Comparison of ENCODE assay signal across 38 cellular contexts in genomic region chr2:223069465-223069864, GRCh38. TPM values are rescaled to one million over a fixed set of nuclear protein-coding genes. Genes with fewer than 3 reads are reported as not detected.
"Had no signal": no experiment of that assay in that cellular context is flagged by ENCODE, and none has a peak within 500 bp of the region (broad histone marks: within the 10 kb centered on the region; RNA-seq: fewer than 3 reads in every experiment).

No MANE protein-coding gene starts in this region.

- H3K9me3 ChIP-seq: adrenal gland, ascending aorta, body of pancreas, breast epithelium had no signal

- DNase-seq: activated effector memory CD4-positive, alpha-beta T cell treated with anti-CD3 and anti-CD28 coated beads, Interleukin-2, amount 50 U/mL, for 16 hours; activated effector memory CD4-positive, alpha-beta T cell treated with Interleukin-2 at 50 U/mL for 16 hours; activated gamma-delta T cell; activated gamma-delta T cell treated with Interleukin-2 at 50 U/mL for 16 hours; activated naive CD4-positive, alpha-beta T cell; activated naive CD4-positive, alpha-beta T cell treated with anti-CD3 and anti-CD28 coated beads for 36 hours; activated naive CD4-positive, alpha-beta T cell treated with anti-CD3 and anti-CD28 coated beads, Interleukin-2, amount 10 ng/mL, durations not matched to agents 7 days and 5 days; activated naive CD4-positive, alpha-beta T cell treated with anti-CD3 and anti-CD28 coated beads, Interleukin-2, amount 50 U/mL, for 16 hours; activated naive CD4-positive, alpha-beta T cell treated with Interleukin-2 at 50 U/mL for 16 hours; activated naive CD8-positive, alpha-beta T cell treated with anti-CD3 and anti-CD28 coated beads for 36 hours; activated naive CD8-positive, alpha-beta T cell treated with anti-CD3 and anti-CD28 coated beads, Interleukin-2, amount 10 ng/mL, durations not matched to agents 7 days and 5 days; activated naive CD8-positive, alpha-beta T cell treated with anti-CD3 and anti-CD28 coated beads, Interleukin-2, amount 50 U/mL, for 24 hours; activated T-cell treated with anti-CD3 and anti-CD28 coated beads for 4 hours; activated T-cell treated with anti-CD3 and anti-CD28 coated beads, Interleukin-2, amount 50 U/mL, for 1 hour; activated T-cell treated with anti-CD3 and anti-CD28 coated beads, Interleukin-2, amount 50 U/mL, for 24 hours; activated T-cell treated with anti-CD3 and anti-CD28 coated beads, Interleukin-2, amount 50 U/mL, for 4 hours; activated T-cell treated with anti-CD3 and anti-CD28 coated beads, Interleukin-2, amount 50 U/mL, for 48 hours; activated T-cell treated with anti-CD3 and anti-CD28 coated beads, Interleukin-2, amount 50 U/mL, for 72 hours; adrenal gland; amniotic stem cell; amygdala; anterior cingulate cortex; body of pancreas; brain microvascular endothelial cell; caudate nucleus; central memory CD4-positive, alpha-beta T cell; cerebellar nuclear complex had no signal

- H3K9me3 Mint-ChIP-seq: activated naive CD4-positive, alpha-beta T cell treated with anti-CD3 and anti-CD28 coated beads for 36 hours; activated naive CD4-positive, alpha-beta T cell treated with anti-CD3 and anti-CD28 coated beads, Interleukin-2, amount 10 ng/mL, durations not matched to agents 7 days and 5 days; activated naive CD4-positive, alpha-beta T cell treated with anti-CD3 and anti-CD28 coated beads, Interleukin-2, amount 50 U/mL, for 24 hours; activated naive CD8-positive, alpha-beta T cell treated with anti-CD3 and anti-CD28 coated beads for 36 hours; activated naive CD8-positive, alpha-beta T cell treated with anti-CD3 and anti-CD28 coated beads, Interleukin-2, amount 10 ng/mL, durations not matched to agents 7 days and 5 days; activated naive CD8-positive, alpha-beta T cell treated with anti-CD3 and anti-CD28 coated beads, Interleukin-2, amount 50 U/mL, for 24 hours; activated T-cell treated with anti-CD3 and anti-CD28 coated beads, Interleukin-2, amount 50 U/mL, for 24 hours; activated T-cell treated with anti-CD3 and anti-CD28 coated beads, Interleukin-2, amount 50 U/mL, for 4 hours; activated T-helper 1 cell treated with anti-CD3 and anti-CD28 coated beads, Interleukin-12 subunit alpha, Interleukin-12 subunit beta, Interleukin-2, Interleukin-4 antibody, amounts not matched to agents 30 ng/mL and 10 ng/mL and 1 ng/mL, durations not matched to agents 14 hours and 24 hours and 36 hours; activated T-helper 17 cell treated with anti-CD3 and anti-CD28 coated beads, Interleukin-2, amount 50 U/mL, for 72 hours; activated T-helper 2 cell treated with anti-CD3 and anti-CD28 coated beads, Interferon-gamma antibody, Interleukin-2, Interleukin-4, amounts not matched to agents 10 μg/mL and 5 μg/mL and 100 μg/mL, durations not matched to agents 14 hours and 24 hours and 36 hours had no signal

- H3K27ac Mint-ChIP-seq: activated naive CD4-positive, alpha-beta T cell treated with anti-CD3 and anti-CD28 coated beads for 36 hours; activated naive CD4-positive, alpha-beta T cell treated with anti-CD3 and anti-CD28 coated beads, Interleukin-2, amount 10 ng/mL, durations not matched to agents 7 days and 5 days; activated naive CD4-positive, alpha-beta T cell treated with anti-CD3 and anti-CD28 coated beads, Interleukin-2, amount 50 U/mL, for 24 hours; activated naive CD8-positive, alpha-beta T cell; activated naive CD8-positive, alpha-beta T cell treated with anti-CD3 and anti-CD28 coated beads for 36 hours; activated naive CD8-positive, alpha-beta T cell treated with anti-CD3 and anti-CD28 coated beads, Interleukin-2, amount 10 ng/mL, durations not matched to agents 7 days and 5 days; activated naive CD8-positive, alpha-beta T cell treated with anti-CD3 and anti-CD28 coated beads, Interleukin-2, amount 50 U/mL, for 24 hours; activated T-cell treated with anti-CD3 and anti-CD28 coated beads, Interleukin-2, amount 50 U/mL, for 24 hours; activated T-cell treated with anti-CD3 and anti-CD28 coated beads, Interleukin-2, amount 50 U/mL, for 72 hours; activated T-helper 1 cell treated with anti-CD3 and anti-CD28 coated beads, Interleukin-12 subunit alpha, Interleukin-12 subunit beta, Interleukin-2, Interleukin-4 antibody, amounts not matched to agents 30 ng/mL and 10 ng/mL and 1 ng/mL, durations not matched to agents 14 hours and 24 hours and 36 hours; activated T-helper 17 cell treated with anti-CD3 and anti-CD28 coated beads, Interleukin-2, amount 50 U/mL, for 72 hours; activated T-helper 2 cell treated with anti-CD3 and anti-CD28 coated beads, Interferon-gamma antibody, Interleukin-2, Interleukin-4, amounts not matched to agents 10 μg/mL and 5 μg/mL and 100 μg/mL, durations not matched to agents 14 hours and 24 hours and 36 hours; brain had no signal

- H3K27ac ChIP-seq: adrenal gland, ascending aorta, body of pancreas, brain microvascular endothelial cell, breast epithelium, cardiac muscle cell had no signal

- FAIRE-seq: astrocyte, bronchial epithelial cell had no signal

- ATAC-seq: activated naive CD8-positive, alpha-beta T cell treated with anti-CD3 and anti-CD28 coated beads, Interleukin-2, amount 50 U/mL, for 24 hours; activated T-cell treated with anti-CD3 and anti-CD28 coated beads, Interleukin-2, amount 50 U/mL, for 4 hours; activated T-cell treated with anti-CD3 and anti-CD28 coated beads, Interleukin-2, amount 50 U/mL, for 72 hours; activated T-helper 17 cell treated with anti-CD3 and anti-CD28 coated beads, Interleukin-2, amount 50 U/mL, for 72 hours; body of pancreas had no signal

- H3K36me3 ChIP-seq: adrenal gland, ascending aorta, brain microvascular endothelial cell, breast epithelium, cardiac muscle cell had no signal

- H3K36me3 Mint-ChIP-seq: activated naive CD4-positive, alpha-beta T cell treated with anti-CD3 and anti-CD28 coated beads, Interleukin-2, amount 10 ng/mL, durations not matched to agents 7 days and 5 days; activated naive CD4-positive, alpha-beta T cell treated with anti-CD3 and anti-CD28 coated beads, Interleukin-2, amount 50 U/mL, for 24 hours; activated naive CD8-positive, alpha-beta T cell; activated naive CD8-positive, alpha-beta T cell treated with anti-CD3 and anti-CD28 coated beads for 36 hours; activated naive CD8-positive, alpha-beta T cell treated with anti-CD3 and anti-CD28 coated beads, Interleukin-2, amount 10 ng/mL, durations not matched to agents 7 days and 5 days; brain had no signal

- H3K4me3 ChIP-seq: adrenal gland, ascending aorta, body of pancreas, breast epithelium, cardiac muscle cell had no signal

- H3K4me1 ChIP-seq: adrenal gland, ascending aorta, body of pancreas, breast epithelium had no signal

- H3K27me3 ChIP-seq: adrenal gland, ascending aorta, body of pancreas, brain microvascular endothelial cell, breast epithelium, cardiac muscle cell had no signal

RNA-seq across cellular contexts. Expression of gene KCNE4, which starts 17.5 kb away (rescaled TPM):
- total RNA-seq: activated naive CD4-positive, alpha-beta T cell treated with anti-CD3 and anti-CD28 coated beads for 36 hours; activated naive CD8-positive, alpha-beta T cell treated with anti-CD3 and anti-CD28 coated beads for 36 hours; activated naive CD8-positive, alpha-beta T cell treated with anti-CD3 and anti-CD28 coated beads, Interleukin-2, amount 10 ng/mL, durations not matched to agents 7 days and 5 days; activated T-cell treated with anti-CD3 and anti-CD28 coated beads, Interleukin-2, amount 50 U/mL, for 4 hours; activated T-cell treated with anti-CD3 and anti-CD28 coated beads, Interleukin-2, amount 50 U/mL, for 72 hours; activated T-helper 1 cell treated with anti-CD3 and anti-CD28 coated beads, Interleukin-12 subunit alpha, Interleukin-12 subunit beta, Interleukin-2, Interleukin-4 antibody, amounts not matched to agents 30 ng/mL and 10 ng/mL and 1 ng/mL, durations not matched to agents 14 hours and 24 hours and 36 hours; activated T-helper 17 cell treated with anti-CD3 and anti-CD28 coated beads, Interleukin-2, amount 50 U/mL, for 72 hours; activated T-helper 2 cell treated with anti-CD3 and anti-CD28 coated beads, Interferon-gamma antibody, Interleukin-2, Interleukin-4, amounts not matched to agents 10 μg/mL and 5 μg/mL and 100 μg/mL, durations not matched to agents 14 hours and 24 hours and 36 hours had no signal
